ENCODE assay signal across 1 cellular context in the genomic region with DNA sequence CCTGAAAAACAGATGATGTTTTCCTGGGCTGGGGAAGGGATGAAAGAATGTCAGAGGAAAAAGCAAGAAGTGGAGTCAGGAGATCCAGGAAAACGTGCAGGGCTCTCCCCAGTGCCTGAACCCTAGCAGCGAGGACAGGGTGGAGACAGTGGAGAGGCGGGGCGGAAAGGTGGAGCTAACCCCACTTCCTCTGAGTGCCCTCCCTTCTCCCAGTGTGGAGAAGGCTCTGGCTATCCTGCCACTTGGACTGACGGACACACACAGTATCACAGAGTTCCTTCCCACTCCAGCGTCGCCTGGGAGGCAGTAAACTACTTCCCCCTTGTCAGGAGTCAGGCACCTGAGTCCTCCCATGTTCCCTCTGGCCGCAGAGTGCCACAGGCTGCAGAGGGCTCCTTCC.
TF ChIP-seq lines count a peak whose summit lies in the region.

No MANE protein-coding gene starts in this region.

TF ChIP-seq in HepG2, 621 proteins besides CTCF, POLR2A, EP300 and RAD21 (continued from another document):
- TF ChIP-seq ZNF20 (CRISPR knock-in tag; IDR thresholded peaks at IDR 0.05) (no peak), ATF7 (IDR thresholded peaks at IDR 0.05) (no peak), ATF7 (CRISPR knock-in tag; IDR thresholded peaks at IDR 0.05) (no peak), SIX1 (CRISPR knock-in tag; IDR thresholded peaks at IDR 0.05; ENCODE audit: borderline replicate concordance) (no peak), ZNF672 (CRISPR knock-in tag; IDR thresholded peaks at IDR 0.05) (no peak)
